In the genomic region with DNA sequence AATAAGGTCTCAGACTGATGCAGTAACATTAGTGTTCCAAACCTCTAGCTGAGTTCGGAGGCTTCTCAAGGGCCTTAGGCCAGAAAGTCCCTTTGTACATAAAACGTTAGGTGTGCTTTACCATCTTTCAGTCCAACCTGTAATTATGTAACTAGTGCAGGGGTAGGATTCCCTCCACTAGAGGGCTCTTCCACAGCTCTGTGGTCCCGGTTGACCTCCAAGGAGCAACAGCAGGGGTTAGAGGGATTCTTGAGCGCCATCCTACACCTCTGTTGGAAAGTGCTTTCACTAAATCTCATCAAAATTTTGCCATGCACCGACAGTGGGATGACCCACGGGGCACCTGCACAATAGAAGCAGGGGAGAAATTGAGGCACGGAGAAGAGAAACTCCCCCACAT, we compare ENCODE assay signal across 9 cellular contexts.
A peak's percentile ranks its signal among the peaks of the same experiment; 100 is the strongest.
DNase-seq lines count a peak whose midpoint lies in the region; ATAC-seq and TF ChIP-seq lines count a peak whose summit lies in the region.
"Had no signal": no experiment of that assay in that cellular context is flagged by ENCODE, and none has a peak within 500 bp of the region (broad histone marks: within the 10 kb centered on the region; RNA-seq: fewer than 3 reads in every experiment).

No MANE protein-coding gene starts in this region.

- CTCF ChIA-PET in Calu3 (lab: Charles Lee), result interaction anchor here (0.7 kb wide), 1 partner anchor 10 kb away, joined by 3 read pairs; no protein-coding TSS in a partner anchor

- peak; percentile 79 for ATAC-seq in GM21576 (IDR thresholded peaks at IDR 0.05; ENCODE audit: unreplicated experiment)

- H3K27ac ChIP-seq in substantia nigra (ENCODE audit: low read depth, low read length, poor library complexity, severe bottlenecking), result no peak overlapping the region

- no peaks in the 10 kb centered on the region for H3K36me3 Mint-ChIP-seq in Calu3 (ENCODE audit: insufficient read depth, unreplicated experiment)

- intact Hi-C loops in Calu3 (cut with micrococcal nuclease; ENCODE audit: unreplicated experiment), result no loop called here

- H3K4me3 ChIP-seq in epithelial cell of esophagus (ENCODE audit: low read length), result no peak overlapping the region
- H3K4me3 ChIP-seq: lung had no signal

- TF ChIP-seq CTCF in Calu3 (IDR thresholded peaks at IDR 0.05; ENCODE audit: unreplicated experiment) (peak; percentile 31), epithelial cell of esophagus (IDR thresholded peaks at IDR 0.05; ENCODE audit: insufficient read depth, low read depth, low read length, missing control alignments) (peak; percentile 62)

- H3K9me3 Mint-ChIP-seq in Calu3 (ENCODE audit: low read depth, unreplicated experiment), result peaks cover 2% of the 10 kb centered on the region

- no TSS peak for BruUV-seq in Calu3 (replicated peaks; lab: Mats Ljungman, UMichigan)

- DNase-seq in Calu3, result no peak
- peak; percentile 26 for DNase-seq in LoVo (ENCODE audit: low spot score)
- peak; percentile 44 for DNase-seq in epithelial cell of esophagus (ENCODE audit: low read depth)
- no peak for DNase-seq in NCI-H2029 (lab: John Stamatoyannopoulos, UW)
- no peak for DNase-seq in activated gamma-delta T cell treated with Interleukin-2 at 50 U/mL for 16 hours
- DNase-seq in substantia nigra (lab: John Stamatoyannopoulos, UW), result no peak
- DNase-seq in dermis blood vessel endothelial cell, result no peak

- no peaks in the 10 kb centered on the region for H3K27me3 Mint-ChIP-seq in Calu3 (ENCODE audit: unreplicated experiment)

- no peak overlapping the region for H3K27ac Mint-ChIP-seq in Calu3 (ENCODE audit: unreplicated experiment)

- H3K4me1 Mint-ChIP-seq in Calu3 (ENCODE audit: low read depth, unreplicated experiment), result no peaks in the 10 kb centered on the region

- no peak overlapping the region for H3K4me3 Mint-ChIP-seq in Calu3 (ENCODE audit: low read depth, unreplicated experiment)

Comparison
In these comparisons a context has a peak if more than half of its experiments do, and no peak if none do; other contexts are left out.
1. DNase-seq: peak in LoVo (single experiment) and epithelial cell of esophagus (single experiment); none in Calu3 (single experiment), NCI-H2029 (single experiment), activated gamma-delta T cell treated with Interleukin-2 at 50 U/mL for 16 hours (single experiment), substantia nigra (0 of 49) and dermis blood vessel endothelial cell (single experiment).